9 cellular contexts compared by ENCODE assay signal in genomic region chr3:123979525-123980481, GRCh38. TPM values are rescaled to one million over a fixed set of nuclear protein-coding genes. Genes with fewer than 3 reads are reported as not detected.
DNase-seq lines count a peak whose midpoint lies in the region; ATAC-seq and TF ChIP-seq lines count a peak whose summit lies in the region.
"Not testable (repeated sequence)": the region's sequence is repeated elsewhere in the genome, so short reads cannot be mapped to it uniquely, and the experiment has no call there.
"Had no signal": no experiment of that assay in that cellular context is flagged by ENCODE, and none has a peak within 500 bp of the region (broad histone marks: within the 10 kb centered on the region; RNA-seq: fewer than 3 reads in every experiment).

No MANE protein-coding gene starts in this region.

- peak overlapping the region; percentile 66 for H3K4me3 Mint-ChIP-seq in WTC11
- H3K4me3 Mint-ChIP-seq in nephron progenitor cell, result peak overlapping the region; percentile 81

- H3K4me1 ChIP-seq in right cardiac atrium (ENCODE audit: control insufficient read depth, insufficient read depth, low read length), result not testable (repeated sequence)

- H3K27me3 ChIP-seq in right cardiac atrium (ENCODE audit: control insufficient read depth, insufficient read depth), result not testable (repeated sequence)

- H3K27me3 Mint-ChIP-seq in WTC11 (ENCODE audit: low read depth) (peaks cover 19% of the 10 kb centered on the region), nephron progenitor cell (ENCODE audit: low read depth, poor library complexity) (peaks cover 39% of the 10 kb centered on the region)

- H3K4me1 Mint-ChIP-seq in WTC11, result peaks cover 11% of the 10 kb centered on the region
- not testable (repeated sequence) for H3K4me1 Mint-ChIP-seq in nephron progenitor cell

- TF ChIP-seq CTCF in WTC11 (IDR thresholded peaks at IDR 0.05) (peak; percentile 55), nephron progenitor cell (IDR thresholded peaks at IDR 0.05) (peak; percentile 75)

- in situ Hi-C loops in Caki2 (cut with HindIII; ENCODE audit: low pct_unique_long_range_greater_than_20kb, low sequenced_read_pairs), result not testable (repeated sequence)

- H3K27ac Mint-ChIP-seq in WTC11, nephron progenitor cell: not testable (repeated sequence)

- H3K4me3 ChIP-seq in right cardiac atrium (ENCODE audit: low read length), result not testable (repeated sequence)

- H3K9me3 ChIP-seq in right cardiac atrium (ENCODE audit: control insufficient read depth, low read length), result not testable (repeated sequence)

- ATAC-seq in HG02870 (IDR thresholded peaks at IDR 0.05; ENCODE audit: unreplicated experiment) (peak; percentile 61), WTC11 (peak; percentile 85), right cardiac atrium (peak; percentile 87 to 93)

- CTCF ChIA-PET in WTC11 (lab: Charles Lee), result interaction anchor here (0.6 to 1.5 kb wide), 11 partner anchors 10 to 1366 kb away, joined by 3 to 14 read pairs (median 5); partner anchors contain the start of genes CCDC14 and KALRN

- DNase-seq in Caki2 (ENCODE audit: low read depth) (peak; percentile 41), NCI-H345 treated with DMSO at 0.1 percent for 48 hours (lab: John Stamatoyannopoulos, UW; ENCODE audit: unreplicated experiment) (peak; percentile 22), WTC11 (ENCODE audit: low spot score) (peak; percentile 47), caudate nucleus (lab: John Stamatoyannopoulos, UW) (peak in 57 of 61 donors; percentile 2 to 79 (median 46)), right cardiac atrium (peak in 2 of 3 donors; percentile 44 to 53), nephron progenitor cell (peak; percentile 54), substantia nigra (lab: John Stamatoyannopoulos, UW) (peak in 43 of 49 donors; percentile 1 to 70 (median 27))

- H3K36me3 Mint-ChIP-seq in WTC11; nephron progenitor cell (ENCODE audit: low read depth): not testable (repeated sequence)

- POLR2A ChIA-PET in WTC11 (lab: Charles Lee), result not testable (repeated sequence)

- intact Hi-C loops in right cardiac atrium (cut with DNase I), result not testable (repeated sequence)

- not testable (repeated sequence) for H3K9me3 Mint-ChIP-seq in WTC11
- H3K9me3 Mint-ChIP-seq in nephron progenitor cell, result peaks cover 19% of the 10 kb centered on the region

- 8% methylated on average over 27 of the region's 29 CpGs for WGBS in right cardiac atrium

- H3K27ac ChIP-seq in caudate nucleus (ENCODE audit: low read depth, low read length), result peak overlapping the region; percentile 80
- H3K27ac ChIP-seq in right cardiac atrium (ENCODE audit: low read length); substantia nigra (ENCODE audit: low read depth, low read length, poor library complexity, severe bottlenecking): not testable (repeated sequence)

RNA-seq across cellular contexts. Expression of gene ROPN1, which starts 12.1 kb away (rescaled TPM):
- not detected in 2 replicates for total RNA-seq in Caki2 (2014; rRNA removed; shearing (Covaris generic); ENCODE audit: low replicate concordance)
- total RNA-seq in WTC11 (2021) (not detected in 3 replicates), right cardiac atrium (1 to 10 TPM in 1 of 4 donors, under 1 TPM in 3; 0.36 to 2.0 (median 0.83) TPM)
- 1.6 TPM for polyA plus RNA-seq in right cardiac atrium
- total RNA-seq: activated T-helper 1 cell treated with anti-CD3 and anti-CD28 coated beads, Interleukin-12 subunit alpha, Interleukin-12 subunit beta, Interleukin-2, Interleukin-4 antibody, amounts not matched to agents 30 ng/mL and 10 ng/mL and 1 ng/mL, durations not matched to agents 14 hours and 24 hours and 36 hours had no signal

RNA-seq across cellular contexts. Expression of gene CCDC14, which starts 18.8 kb away (rescaled TPM):
- total RNA-seq in Caki2 (2014; rRNA removed; shearing (Covaris generic); ENCODE audit: low replicate concordance), result 5.8 and 17.3 TPM in 2 replicates
- total RNA-seq in WTC11 (2021) (52.4 to 67.0 TPM (median 64.1 TPM) in 3 replicates), right cardiac atrium (10 to 100 TPM; 10.7 to 12.3 (median 12.1) TPM)
- polyA plus RNA-seq in right cardiac atrium, result 7.1 TPM

RNA-seq across cellular contexts. Expression of gene KALRN, which starts 53.4 kb away (rescaled TPM):
- total RNA-seq in Caki2 (2014; rRNA removed; shearing (Covaris generic); ENCODE audit: low replicate concordance), result 0.38 and 2.8 TPM in 2 replicates
- 10.4 to 15.1 TPM (median 11.4 TPM) in 3 replicates for total RNA-seq in WTC11 (2021)
- 10 to 100 TPM; 44.2 to 58.4 (median 45.6) TPM for total RNA-seq in right cardiac atrium
- 19.5 TPM for polyA plus RNA-seq in right cardiac atrium
